Comparison of ENCODE assay signal across 17 cellular contexts in genomic region chr9:136994180-136994884, GRCh38. TPM values are rescaled to one million over a fixed set of nuclear protein-coding genes. Genes with fewer than 3 reads are reported as not detected.
DNase-seq lines count a peak whose midpoint lies in the region; ATAC-seq, FAIRE-seq and TF ChIP-seq lines count a peak whose summit lies in the region.
"Had no signal": no experiment of that assay in that cellular context is flagged by ENCODE, and none has a peak within 500 bp of the region (broad histone marks: within the 10 kb centered on the region; RNA-seq: fewer than 3 reads in every experiment).

No MANE protein-coding gene starts in this region.

- 62 to 78% (median 66%) methylated on average over 49 to 54 of the region's 54 CpGs for WGBS in heart left ventricle, 4 donors
- 83% methylated on average over 18 of the region's 54 CpGs for WGBS in hepatocyte (ENCODE audit: low lambda C conversion rate, missing lambda C conversion rate)
- WGBS in testis, 2 donors, result 70 to 78% methylated on average over 52 to 54 of the region's 54 CpGs

- POLR2A ChIA-PET in RWPE1 (lab: Yijun Ruan, JAX; ENCODE audit: low non-redundant PET), result no interaction called here

- intact Hi-C loops in heart left ventricle (cut with DNase I), result loop anchor here in 4 of 10 donors (5.0 kb wide), 3 partner anchors 33 to 47 kb away; partner anchors contain the start of genes C8G (in 3 of the 4), ABCA2 (in 1 of the 4) and LCN12 (in 1 of the 4)
- intact Hi-C loops in left cardiac atrium (cut with DNase I), result loop anchor here in 1 of 2 donors (10.0 kb wide), 1 partner anchor 50 kb away; the partner anchor contains the start of genes C8G and FBXW5
- intact Hi-C loops in testis (cut with DNase I; ENCODE audit: low total_unique reads), result no loop called here

- peaks cover 0 to 28% (median 0%) of the 10 kb centered on the region in 9 donors for H3K27me3 ChIP-seq in heart left ventricle
- no peaks in the 10 kb centered on the region for H3K27me3 ChIP-seq in hepatocyte
- H3K27me3 ChIP-seq in testis, result no peaks in the 10 kb centered on the region

- no peaks in the 10 kb centered on the region for H4K20me1 ChIP-seq in hepatocyte (ENCODE audit: insufficient read depth, poor library complexity, severe bottlenecking)

- CTCF ChIA-PET in RWPE1 (lab: Yijun Ruan, JAX), result interaction anchor here (1.0 to 3.0 kb wide), 2 partner anchors 35 to 40 kb away, joined by 4 to 19 read pairs; partner anchors contain the start of gene ABCA2

- FAIRE-seq in H54 (lab: Jason Lieb, UNC), result no peak

- DNase-seq in heart left ventricle, result no peak
- no peak for DNase-seq in left cardiac atrium
- no peak for DNase-seq in RWPE1 (ENCODE audit: low spot score)
- DNase-seq in hepatocyte (ENCODE audit: low spot score), result no peak
- DNase-seq in testis, result no peak
- no peak for DNase-seq in H54 (ENCODE audit: insufficient read length, low spot score)
- no peak for DNase-seq in substantia nigra (lab: John Stamatoyannopoulos, UW)
- DNase-seq: activated CD4-positive, alpha-beta T cell treated with anti-CD3 and anti-CD28 coated beads for 1 hour; NCI-H2107; stimulated activated CD8-positive, alpha-beta memory T cell treated with anti-CD3 and anti-CD28 coated beads, Interleukin-4, amount 100 ng/mL, for 48 hours had no signal

- H3K9me3 ChIP-seq in heart left ventricle, result peaks cover 0 to 10% (median 0%) of the 10 kb centered on the region in 12 donors
- H3K9me3 ChIP-seq in hepatocyte (ENCODE audit: low read depth), result no peaks in the 10 kb centered on the region
- H3K9me3 ChIP-seq in testis, result no peaks in the 10 kb centered on the region

- peak overlapping the region; percentile 57 for H3K4me2 ChIP-seq in hepatocyte

- H3K36me3 ChIP-seq in heart left ventricle, result peaks cover 0 to 9% (median 3%) of the 10 kb centered on the region in 9 donors
- no peaks in the 10 kb centered on the region for H3K36me3 ChIP-seq in hepatocyte (replicated peaks; ENCODE audit: insufficient read depth, low read depth)
- H3K36me3 ChIP-seq in testis (ENCODE audit: low read depth, missing control alignments), result no peaks in the 10 kb centered on the region

- TF ChIP-seq POLR2A in heart left ventricle (IDR thresholded peaks at IDR 0.05) (no peak), testis (IDR thresholded peaks at IDR 0.05) (no peak), H54 (IDR thresholded peaks at IDR 0.05; ENCODE audit: low read depth, low read length) (no peak)

- no peak overlapping the region for H2AFZ ChIP-seq in hepatocyte
- H2AFZ ChIP-seq: GM23248 had no signal

- peak overlapping the region in 2 of 12 donors; percentile 76 to 85 for H3K27ac ChIP-seq in heart left ventricle
- H3K27ac ChIP-seq in RWPE1, result peak overlapping the region; percentile 93
- no peak overlapping the region for H3K27ac ChIP-seq in hepatocyte
- H3K27ac ChIP-seq in testis, result no peak overlapping the region
- H3K27ac ChIP-seq in substantia nigra (ENCODE audit: low read depth, low read length, poor library complexity, severe bottlenecking), result no peak overlapping the region
- H3K27ac ChIP-seq: GM23248 had no signal

- H3K79me2 ChIP-seq in hepatocyte, result peaks cover 7% of the 10 kb centered on the region

- no peak for ATAC-seq in heart left ventricle
- ATAC-seq in left cardiac atrium, result no peak
- no peak for ATAC-seq in HG03565 (IDR thresholded peaks at IDR 0.05; ENCODE audit: unreplicated experiment)
- ATAC-seq: Panc1, right cardiac atrium had no signal

- TF ChIP-seq CTCF in heart left ventricle (IDR thresholded peaks at IDR 0.05), result no peak
- TF ChIP-seq CTCF in RWPE1 (conservative IDR thresholded peaks at IDR 0.05; ENCODE audit: low read depth), result no peak
- no peak for TF ChIP-seq CTCF in hepatocyte (IDR thresholded peaks at IDR 0.05; ENCODE audit: poor library complexity)
- no peak for TF ChIP-seq CTCF in testis (IDR thresholded peaks at IDR 0.05)

- peak overlapping the region in 9 of 12 donors; percentile 14 to 53 (median 37) for H3K4me3 ChIP-seq in heart left ventricle
- no peak overlapping the region for H3K4me3 ChIP-seq in hepatocyte
- H3K4me3 ChIP-seq in testis, result peak overlapping the region; percentile 12 to 44
- H3K4me3 ChIP-seq: lung had no signal

- H3K9me2 ChIP-seq in hepatocyte (replicated peaks; ENCODE audit: insufficient read depth), result no peaks in the 10 kb centered on the region

- H3K4me1 ChIP-seq in heart left ventricle, result peaks cover 3 to 67% (median 31%) of the 10 kb centered on the region in 12 donors
- H3K4me1 ChIP-seq in hepatocyte (ENCODE audit: insufficient read depth), result peaks cover 17% of the 10 kb centered on the region
- H3K4me1 ChIP-seq in testis, result peaks cover 21% of the 10 kb centered on the region

RNA-seq across cellular contexts. Expression of gene CLIC3, which starts 2.0 kb away (rescaled TPM):
- total RNA-seq in heart left ventricle (10 to 100 TPM in 1 of 9 donors, 1 to 10 TPM in 8; 1.5 to 16.7 (median 5.0) TPM), left cardiac atrium (1 to 10 TPM; 2.6 to 8.5 TPM), hepatocyte (6.6 and 9.9 TPM in 2 replicates), testis (1 to 10 TPM; 1.8 to 1.9 TPM)
- polyA plus RNA-seq in heart left ventricle (10 to 100 TPM in 1 of 2 donors, 1 to 10 TPM in 1; 3.9 to 11.3 TPM), hepatocyte (45.0 and 63.5 TPM in 2 replicates), testis (ENCODE audit: insufficient read depth, low read depth, low replicate concordance) (2.8 TPM)
- total RNA-seq: neural crest cell had no signal

RNA-seq across cellular contexts. Expression of gene PAXX, which starts 2.1 kb away (rescaled TPM):
- total RNA-seq in heart left ventricle (10 to 100 TPM; 15.0 to 35.3 (median 19.4) TPM), left cardiac atrium (10 to 100 TPM; 25.4 to 30.2 TPM), hepatocyte (35.1 and 39.5 TPM in 2 replicates), testis (10 to 100 TPM; 47.8 to 56.6 TPM)
- polyA plus RNA-seq in heart left ventricle (10 to 100 TPM; 31.2 to 57.3 TPM), hepatocyte (89.5 and 97.5 TPM in 2 replicates), testis (ENCODE audit: insufficient read depth, low read depth, low replicate concordance) (25.9 TPM)

RNA-seq across cellular contexts. Expression of gene LCNL1, which starts 11.5 kb away (rescaled TPM):
- total RNA-seq in heart left ventricle (10 to 100 TPM in 2 of 9 donors, 1 to 10 TPM in 5, under 1 TPM in 2; 0.16 to 14.9 (median 2.7) TPM), left cardiac atrium (1 to 10 TPM; 6.4 to 9.6 TPM), hepatocyte (0.04 and 0.13 TPM in 2 replicates), testis (100 to 1,000 TPM in 1 of 2 donors, 10 to 100 TPM in 1; 59.3 to 131 TPM)
- polyA plus RNA-seq in heart left ventricle (1 to 10 TPM in 1 of 2 donors, under 1 TPM in 1; 0.14 to 5.8 TPM), hepatocyte (0.47 and 2.2 TPM in 2 replicates), testis (ENCODE audit: insufficient read depth, low read depth, low replicate concordance) (17.5 TPM)
- total RNA-seq: GM23248, HT1080, neural crest cell had no signal
- polyA plus RNA-seq: GM23248 had no signal

RNA-seq across cellular contexts. Expression of gene PTGDS, which starts 17.0 kb away (rescaled TPM):
- total RNA-seq in heart left ventricle (1,000 to 10,000 TPM; 1,152 to 4,769 (median 3,109) TPM), left cardiac atrium (1,000 to 10,000 TPM; 3,329 to 4,014 TPM), hepatocyte (56.0 and 56.4 TPM in 2 replicates), testis (1,000 to 10,000 TPM; 5,554 to 5,948 TPM)
- polyA plus RNA-seq in heart left ventricle (1,000 to 10,000 TPM; 2,982 to 5,295 TPM), hepatocyte (290 and 383 TPM in 2 replicates), testis (ENCODE audit: insufficient read depth, low read depth, low replicate concordance) (4,976 TPM)
- total RNA-seq: GM23248, HT1080, neural crest cell had no signal

RNA-seq across cellular contexts. Expression of gene ABCA2, which starts 33.7 kb away (rescaled TPM):
- total RNA-seq in heart left ventricle (10 to 100 TPM; 19.1 to 44.3 (median 33.4) TPM), left cardiac atrium (10 to 100 TPM; 30.0 to 33.2 TPM), hepatocyte (12.7 and 14.6 TPM in 2 replicates), testis (10 to 100 TPM; 56.0 to 65.5 TPM)
- polyA plus RNA-seq in heart left ventricle (10 to 100 TPM; 13.1 to 30.6 TPM), hepatocyte (15.6 and 21.8 TPM in 2 replicates), testis (ENCODE audit: insufficient read depth, low read depth, low replicate concordance) (33.6 TPM)
